8 cellular contexts compared by ENCODE assay signal in genomic region chr7:76461463-76462101, GRCh38. TPM values are rescaled to one million over a fixed set of nuclear protein-coding genes. Genes with fewer than 3 reads are reported as not detected.
DNase-seq lines count a peak whose midpoint lies in the region; ATAC-seq, FAIRE-seq and TF ChIP-seq lines count a peak whose summit lies in the region.
"Not testable (repeated sequence)": the region's sequence is repeated elsewhere in the genome, so short reads cannot be mapped to it uniquely, and the experiment has no call there.

Gene DTX2, plus strand, starts transcription at chr7:76461709. Its CDS starts 18,801 bp downstream, at chr7:76480510.

- peak within 1 kb of the TSS; percentile 45 for H3K27ac Mint-ChIP-seq in dendritic cell treated with granulocyte-macrophage colony-stimulating factor and Interleukin-4, amounts not matched to agents 40 ng/mL and 50 ng/mL, for 4 days

- H3K9me3 ChIP-seq in A673 (ENCODE audit: low read depth, low read length, poor library complexity, severe bottlenecking); MG63; small intestine (ENCODE audit: control insufficient read depth, low read depth): not testable (repeated sequence)

- ATAC-seq in GM19043 (IDR thresholded peaks at IDR 0.05; ENCODE audit: low read depth, unreplicated experiment) (peak; percentile 98), HG02885 (IDR thresholded peaks at IDR 0.05; ENCODE audit: poor library complexity, unreplicated experiment) (peak; percentile 98), left colon (peak; percentile 76)

- POLR2A ChIA-PET in A673 (lab: Charles Lee; ENCODE audit: low non-redundant PET) = not testable (repeated sequence)

- H3K36me3 ChIP-seq in A673 (ENCODE audit: insufficient read depth, low read length, poor library complexity, severe bottlenecking); MG63; small intestine (ENCODE audit: control insufficient read depth in 2 of 2, insufficient read depth in 2 of 2, low read length in 2 of 2): not testable (repeated sequence)

- H3K27me3 Mint-ChIP-seq in dendritic cell treated with granulocyte-macrophage colony-stimulating factor and Interleukin-4, amounts not matched to agents 40 ng/mL and 50 ng/mL, for 4 days = not testable (repeated sequence)

- not testable (repeated sequence) for FAIRE-seq in small intestine (lab: Jason Lieb, UNC)

- H3K27ac ChIP-seq in A673 (ENCODE audit: low read depth, low read length, poor library complexity, severe bottlenecking) = not testable (repeated sequence)
- H3K27ac ChIP-seq in small intestine (ENCODE audit: low read depth in 1 of 2, low read length in 1 of 2) = peak within 1 kb of the TSS in 1 of 2 donors; percentile 58

- H3K4me1 ChIP-seq in A673 (ENCODE audit: insufficient read depth, low read length, poor library complexity, severe bottlenecking); small intestine (ENCODE audit: control insufficient read depth in 2 of 2, insufficient read depth in 1 of 2, low read depth in 1 of 2, low read length in 1 of 2): not testable (repeated sequence)

- intact Hi-C loops in A673 (cut with micrococcal nuclease; ENCODE audit: unreplicated experiment); dendritic cell treated with granulocyte-macrophage colony-stimulating factor and Interleukin-4, amounts not matched to agents 40 ng/mL and 50 ng/mL, for 4 days (cut with micrococcal nuclease); left colon (cut with DNase I, micrococcal nuclease): not testable (repeated sequence)

- H3K4me1 Mint-ChIP-seq in dendritic cell treated with granulocyte-macrophage colony-stimulating factor and Interleukin-4, amounts not matched to agents 40 ng/mL and 50 ng/mL, for 4 days (ENCODE audit: low read depth) = peaks cover 15% of the 10 kb centered on the region

- CTCF ChIA-PET in A673 (lab: Charles Lee) = not testable (repeated sequence)

- H3K9me3 Mint-ChIP-seq in dendritic cell treated with granulocyte-macrophage colony-stimulating factor and Interleukin-4, amounts not matched to agents 40 ng/mL and 50 ng/mL, for 4 days = not testable (repeated sequence)

- not testable (repeated sequence) for TF ChIP-seq CTCF in A673 (conservative IDR thresholded peaks at IDR 0.05; ENCODE audit: low read depth, low read length)

- H3K4me3 Mint-ChIP-seq in dendritic cell treated with granulocyte-macrophage colony-stimulating factor and Interleukin-4, amounts not matched to agents 40 ng/mL and 50 ng/mL, for 4 days = peak within 1 kb of the TSS; percentile 70

- H3K4me3 ChIP-seq in A673 (ENCODE audit: low read depth, low read length, poor library complexity, severe bottlenecking) (peak within 1 kb of the TSS; percentile 43), small intestine (ENCODE audit: low read depth in 1 of 2, low read length in 2 of 2) (peak within 1 kb of the TSS; percentile 46 to 54)
- not testable (repeated sequence) for H3K4me3 ChIP-seq in MG63

- not testable (repeated sequence) for H3K27me3 ChIP-seq in A673 (replicated peaks; ENCODE audit: insufficient read depth, low read depth, low read length, poor library complexity); MG63; small intestine (ENCODE audit: control insufficient read depth in 2 of 2, insufficient read depth in 2 of 2, low read length in 2 of 2)

- not testable (repeated sequence) for DNase-seq in A673 (ENCODE audit: low spot score); small intestine
- DNase-seq in MG63 (peak; percentile 3), left colon (peak in 1 of 2 donors; percentile 60)
- peak in 2 of 3 experiments; percentile 28 to 40 for DNase-seq in activated CD8-positive, alpha-beta memory T cell treated with anti-CD3 and anti-CD28 coated beads for 48 hours (ENCODE audit: low read depth in 2 of 3, low spot score in 2 of 3)

- peaks cover 20% of the 10 kb centered on the region for H3K36me3 Mint-ChIP-seq in dendritic cell treated with granulocyte-macrophage colony-stimulating factor and Interleukin-4, amounts not matched to agents 40 ng/mL and 50 ng/mL, for 4 days (ENCODE audit: low read depth)

- WGBS in small intestine, 3 donors = 0 to 1% (median 1%) methylated on average over 8 to 20 of the region's 54 CpGs

- BruUV-seq in A673 (replicated peaks; lab: Mats Ljungman, UMichigan) = not testable (repeated sequence)

RNA-seq across cellular contexts. Expression of gene DTX2, which starts in this region (rescaled TPM):
- total RNA-seq in A673 (2021) = 33.8 and 41.9 TPM in 2 replicates
- total RNA-seq in MG63 (2014; rRNA removed; shearing (Covaris generic); ENCODE audit: low replicate concordance) = 1.2 and 8.0 TPM in 2 replicates
- total RNA-seq in left colon = 100 to 1,000 TPM in 1 of 2 donors, 10 to 100 TPM in 1; 57.9 to 120 TPM
- polyA plus RNA-seq in small intestine = 10 to 100 TPM; 29.3 to 41.2 (median 32.4) TPM
